In genomic region chr1:212686069-212686468, GRCh38 we compare ENCODE assay signal across 21 cellular contexts.
"Had no signal": no experiment of that assay in that cellular context is flagged by ENCODE, and none has a peak within 500 bp of the region (broad histone marks: within the 10 kb centered on the region; RNA-seq: fewer than 3 reads in every experiment).

No MANE protein-coding gene starts in this region.

- H3K4me3 ChIP-seq: dorsolateral prefrontal cortex, gastrocnemius medialis, heart right ventricle, right atrium auricular region, sigmoid colon, skin epidermis, stomach, thoracic aorta had no signal

- H3K27ac Mint-ChIP-seq: naive B cell had no signal

- H3K9me3 Mint-ChIP-seq: naive B cell had no signal

- H3K9me3 ChIP-seq: gastrocnemius medialis, heart right ventricle, neutrophil, right atrium auricular region, sigmoid colon, stomach, thoracic aorta had no signal

- H3K4me1 ChIP-seq: gastrocnemius medialis, right atrium auricular region, sigmoid colon had no signal

- H3K27me3 ChIP-seq: dorsolateral prefrontal cortex, neutrophil, right atrium auricular region had no signal

- ATAC-seq: esophagus mucosa, gastrocnemius medialis had no signal

- DNase-seq: cortex of kidney; dorsolateral prefrontal cortex; effector CD8-positive, alpha-beta T cell; gastrocnemius medialis; heart right ventricle; hypothalamus; kidney glomerular epithelial cell; mesendoderm; naive B cell; sigmoid colon; stimulated activated CD4-positive, alpha-beta T cell treated with anti-CD3 and anti-CD28 coated beads, Interleukin-2, amount 100 ng/mL, for 24 hours; stimulated activated CD4-positive, alpha-beta T cell treated with anti-CD3 and anti-CD28 coated beads, Interleukin-4, amount 100 ng/mL, for 4 hours; stimulated activated naive CD4-positive, alpha-beta T cell; stomach; substantia nigra; trophoblast cell had no signal

- H3K4me3 Mint-ChIP-seq: naive B cell had no signal

- H3K27ac ChIP-seq: dorsolateral prefrontal cortex, gastrocnemius medialis, heart right ventricle, right atrium auricular region, sigmoid colon, skin epidermis, stomach, thoracic aorta had no signal

- H3K36me3 ChIP-seq: gastrocnemius medialis, heart right ventricle, neutrophil, right atrium auricular region, sigmoid colon, stomach had no signal
